ENCODE assay signal across 11 cellular contexts in the genomic region with DNA sequence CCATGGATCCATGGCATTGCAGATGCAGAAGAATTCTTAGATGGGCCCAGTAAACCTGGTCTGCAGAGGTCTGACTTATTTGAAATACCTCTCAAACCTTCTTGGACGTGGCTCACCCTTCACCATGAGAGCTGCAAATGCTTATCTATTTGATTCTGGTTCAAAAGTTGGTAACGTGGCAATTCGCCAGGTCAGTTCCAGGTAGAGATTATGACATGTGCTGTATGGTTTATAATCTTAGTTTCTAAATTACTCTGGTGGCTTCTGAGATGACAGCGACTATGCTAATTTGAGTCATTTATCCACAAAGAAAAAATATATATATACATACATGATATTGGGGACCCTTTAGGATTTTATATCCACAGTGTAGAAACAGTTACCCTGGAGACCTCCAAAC.
A peak's percentile ranks its signal among the peaks of the same experiment; 100 is the strongest.
DNase-seq lines count a peak whose midpoint lies in the region; ATAC-seq and TF ChIP-seq lines count a peak whose summit lies in the region.
"Had no signal": no experiment of that assay in that cellular context is flagged by ENCODE, and none has a peak within 500 bp of the region (broad histone marks: within the 10 kb centered on the region; RNA-seq: fewer than 3 reads in every experiment).

No MANE protein-coding gene starts in this region.

- no peak overlapping the region for H3K27ac ChIP-seq in colonic mucosa
- H3K27ac ChIP-seq in effector memory CD4-positive, alpha-beta T cell (ENCODE audit: insufficient read depth, low read length, poor library complexity, severe bottlenecking) = no peak overlapping the region

- no peaks in the 10 kb centered on the region for H3K36me3 ChIP-seq in colonic mucosa
- no peaks in the 10 kb centered on the region for H3K36me3 ChIP-seq in effector memory CD4-positive, alpha-beta T cell (ENCODE audit: control insufficient read depth, insufficient read depth, low read length)

- peaks cover 20% of the 10 kb centered on the region for H3K4me1 Mint-ChIP-seq in activated CD4-positive, alpha-beta T cell treated with anti-CD3 and anti-CD28 coated beads, Interleukin-2, amount 10 ng/mL, durations not matched to agents 24 days and 14 days
- H3K4me1 Mint-ChIP-seq in endothelial cell (ENCODE audit: unreplicated experiment) = peaks cover 28% of the 10 kb centered on the region

- ATAC-seq in HG03565 (IDR thresholded peaks at IDR 0.05; ENCODE audit: unreplicated experiment) = peak; percentile 46
- ATAC-seq in GM19035 (IDR thresholded peaks at IDR 0.05; ENCODE audit: unreplicated experiment) = no peak

- H3K27me3 Mint-ChIP-seq in activated CD4-positive, alpha-beta T cell treated with anti-CD3 and anti-CD28 coated beads, Interleukin-2, amount 10 ng/mL, durations not matched to agents 24 days and 14 days = peaks cover 21% of the 10 kb centered on the region
- peaks cover 19% of the 10 kb centered on the region for H3K27me3 Mint-ChIP-seq in endothelial cell (ENCODE audit: unreplicated experiment)

- H3K36me3 Mint-ChIP-seq in activated CD4-positive, alpha-beta T cell treated with anti-CD3 and anti-CD28 coated beads, Interleukin-2, amount 10 ng/mL, durations not matched to agents 24 days and 14 days (ENCODE audit: low read depth) = peaks cover 2% of the 10 kb centered on the region
- H3K36me3 Mint-ChIP-seq in endothelial cell (ENCODE audit: low read depth, unreplicated experiment) = peaks cover 61% of the 10 kb centered on the region

- H3K9ac ChIP-seq in colonic mucosa (ENCODE audit: low read depth in 2 of 2, low read length in 2 of 2) = no peak overlapping the region

- peak overlapping the region; percentile 34 for H3K27ac Mint-ChIP-seq in activated CD4-positive, alpha-beta T cell treated with anti-CD3 and anti-CD28 coated beads, Interleukin-2, amount 10 ng/mL, durations not matched to agents 24 days and 14 days
- H3K27ac Mint-ChIP-seq in endothelial cell (ENCODE audit: unreplicated experiment) = no peak overlapping the region

- H3K27me3 ChIP-seq in colonic mucosa = no peaks in the 10 kb centered on the region
- H3K27me3 ChIP-seq in effector memory CD4-positive, alpha-beta T cell (replicated peaks; ENCODE audit: control insufficient read depth, insufficient read depth, low read length, poor library complexity, severe bottlenecking) = no peaks in the 10 kb centered on the region

- H3K4me1 ChIP-seq in colonic mucosa = no peaks in the 10 kb centered on the region
- H3K4me1 ChIP-seq in effector memory CD4-positive, alpha-beta T cell (ENCODE audit: control insufficient read depth, insufficient read depth, low read length, poor library complexity, severe bottlenecking) = peaks cover 7% of the 10 kb centered on the region

- no peak overlapping the region for H3K4me3 ChIP-seq in colonic mucosa
- no peak overlapping the region for H3K4me3 ChIP-seq in effector memory CD4-positive, alpha-beta T cell (ENCODE audit: insufficient read depth, low read depth, low read length, poor library complexity, severe bottlenecking)

- no peaks in the 10 kb centered on the region for H3K9me3 ChIP-seq in colonic mucosa
- no peaks in the 10 kb centered on the region for H3K9me3 ChIP-seq in effector memory CD4-positive, alpha-beta T cell (ENCODE audit: control insufficient read depth, low read length)

- H3K9me3 Mint-ChIP-seq in activated CD4-positive, alpha-beta T cell treated with anti-CD3 and anti-CD28 coated beads, Interleukin-2, amount 10 ng/mL, durations not matched to agents 24 days and 14 days = peaks cover 9% of the 10 kb centered on the region
- H3K9me3 Mint-ChIP-seq in endothelial cell (ENCODE audit: unreplicated experiment) = no peaks in the 10 kb centered on the region

- TF ChIP-seq CTCF in colonic mucosa (IDR thresholded peaks at IDR 0.05) = no peak
- no peak for TF ChIP-seq CTCF in endothelial cell (IDR thresholded peaks at IDR 0.05; ENCODE audit: unreplicated experiment)

- H3K4me3 Mint-ChIP-seq in activated CD4-positive, alpha-beta T cell treated with anti-CD3 and anti-CD28 coated beads, Interleukin-2, amount 10 ng/mL, durations not matched to agents 24 days and 14 days = no peak overlapping the region
- H3K4me3 Mint-ChIP-seq in endothelial cell (ENCODE audit: unreplicated experiment) = no peak overlapping the region

- intact Hi-C loops in activated CD4-positive, alpha-beta T cell treated with anti-CD3 and anti-CD28 coated beads, Interleukin-2, amount 10 ng/mL, durations not matched to agents 24 days and 14 days (cut with micrococcal nuclease) = loop anchor here (1.0 kb wide), 1 partner anchor 13 kb away; no protein-coding TSS in a partner anchor
- intact Hi-C loops in colonic mucosa (cut with DNase I) = no loop called here

- peak; percentile 63 for DNase-seq in activated CD4-positive, alpha-beta T cell treated with anti-CD3 and anti-CD28 coated beads, Interleukin-2, amount 10 ng/mL, durations not matched to agents 24 days and 14 days
- no peak for DNase-seq in activated CD4-positive, alpha-beta T cell treated with anti-CD3 and anti-CD28 coated beads, Interleukin-2, amount 50 U/mL, for 4 hours
- DNase-seq in colonic mucosa (peak; percentile 66), endothelial cell (ENCODE audit: low spot score) (no peak)
- peak; percentile 32 to 37 for DNase-seq in stimulated activated CD8-positive, alpha-beta memory T cell treated with anti-CD3 and anti-CD28 coated beads, Interleukin-15, amount 100 ng/mL, for 48 hours (ENCODE audit: low read depth in 2 of 2)
- no peak for DNase-seq in effector memory CD4-positive, alpha-beta T cell
- DNase-seq: KBM-7, NCI-H2029, T1000 had no signal

Comparison
In these comparisons a context has a peak if more than half of its experiments do, and no peak if none do; other contexts are left out.
1. DNase-seq: peak in activated CD4-positive, alpha-beta T cell treated with anti-CD3 and anti-CD28 coated beads, Interleukin-2, amount 10 ng/mL, durations not matched to agents 24 days and 14 days (single experiment), colonic mucosa (single experiment) and stimulated activated CD8-positive, alpha-beta memory T cell treated with anti-CD3 and anti-CD28 coated beads, Interleukin-15, amount 100 ng/mL, for 48 hours (2 of 2); none in activated CD4-positive, alpha-beta T cell treated with anti-CD3 and anti-CD28 coated beads, Interleukin-2, amount 50 U/mL, for 4 hours (0 of 2), endothelial cell (single experiment) and effector memory CD4-positive, alpha-beta T cell (0 of 3).